Comparison of ENCODE assay signal across 17 cellular contexts in the genomic region with DNA sequence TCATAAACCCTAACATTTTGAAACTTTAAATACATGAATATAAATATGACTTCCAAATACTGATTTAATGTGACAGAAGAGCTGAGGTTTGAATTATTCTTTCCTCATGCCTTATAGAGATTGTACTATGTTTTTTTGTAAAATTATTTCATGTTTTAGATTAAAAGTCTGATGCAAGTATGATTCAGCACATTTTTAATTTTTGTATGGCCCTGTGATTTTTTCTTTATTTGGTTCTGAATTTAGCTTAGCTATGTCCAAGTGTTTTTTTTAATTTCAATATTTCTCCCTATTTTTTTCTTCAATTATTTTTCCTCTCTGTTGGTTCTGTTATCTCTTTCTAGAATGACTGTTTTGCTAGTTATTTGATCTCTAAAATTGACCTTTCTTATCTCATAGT.
DNase-seq lines count a peak whose midpoint lies in the region; ATAC-seq, FAIRE-seq and TF ChIP-seq lines count a peak whose summit lies in the region.
"Had no signal": no experiment of that assay in that cellular context is flagged by ENCODE, and none has a peak within 500 bp of the region (broad histone marks: within the 10 kb centered on the region; RNA-seq: fewer than 3 reads in every experiment).

No MANE protein-coding gene starts in this region.

- H3K9me3 ChIP-seq in SK-N-MC (ENCODE audit: low read depth, low read length), result no peaks in the 10 kb centered on the region
- H3K9me3 ChIP-seq in gastroesophageal sphincter, result no peaks in the 10 kb centered on the region

- CTCF ChIA-PET in activated naive CD4-positive, alpha-beta T cell treated with anti-CD3 and anti-CD28 coated beads for 36 hours (lab: Charles Lee), result no interaction called here

- no peaks in the 10 kb centered on the region for H3K4me1 ChIP-seq in gastroesophageal sphincter

- peak overlapping the region; percentile 56 for H3K27ac Mint-ChIP-seq in activated naive CD4-positive, alpha-beta T cell treated with anti-CD3 and anti-CD28 coated beads for 36 hours
- no peak overlapping the region for H3K27ac Mint-ChIP-seq in nephron progenitor cell
- H3K27ac Mint-ChIP-seq: B cell; CD8-positive, alpha-beta T cell; H9 had no signal

- H3K36me3 ChIP-seq in SK-N-MC (ENCODE audit: insufficient read depth, low read length) (no peaks in the 10 kb centered on the region), gastroesophageal sphincter (no peaks in the 10 kb centered on the region)
- H3K36me3 ChIP-seq: BLaER1 treated with 17β-estradiol and CSF1 and Interleukin-3, amounts not matched to agents 10 nM and 100 nM had no signal

- H3K4me3 ChIP-seq in SK-N-MC, result no peak overlapping the region
- H3K4me3 ChIP-seq in gastroesophageal sphincter, result no peak overlapping the region
- H3K4me3 ChIP-seq: BLaER1 treated with 17β-estradiol and CSF1 and Interleukin-3, amounts not matched to agents 10 nM and 100 nM had no signal

- no peaks in the 10 kb centered on the region for H3K36me3 Mint-ChIP-seq in activated naive CD4-positive, alpha-beta T cell treated with anti-CD3 and anti-CD28 coated beads for 36 hours (ENCODE audit: low read depth)
- peaks cover 18% of the 10 kb centered on the region for H3K36me3 Mint-ChIP-seq in nephron progenitor cell (ENCODE audit: low read depth)
- H3K36me3 Mint-ChIP-seq: CD8-positive, alpha-beta T cell had no signal

- TF ChIP-seq CTCF in nephron progenitor cell (IDR thresholded peaks at IDR 0.05), result no peak
- no peak for TF ChIP-seq CTCF in gastroesophageal sphincter (IDR thresholded peaks at IDR 0.05)

- peak overlapping the region; percentile 35 for H3K27ac ChIP-seq in SK-N-MC
- no peak overlapping the region for H3K27ac ChIP-seq in gastroesophageal sphincter
- H3K27ac ChIP-seq: 22Rv1; BLaER1 treated with 17β-estradiol and CSF1 and Interleukin-3, amounts not matched to agents 10 nM and 100 nM had no signal

- intact Hi-C loops in activated naive CD4-positive, alpha-beta T cell treated with anti-CD3 and anti-CD28 coated beads for 36 hours (cut with micrococcal nuclease), result no loop called here

- TF ChIP-seq EP300 in gastroesophageal sphincter (IDR thresholded peaks at IDR 0.05), result no peak

- no peaks in the 10 kb centered on the region for H3K27me3 Mint-ChIP-seq in activated naive CD4-positive, alpha-beta T cell treated with anti-CD3 and anti-CD28 coated beads for 36 hours (ENCODE audit: low read depth)
- no peaks in the 10 kb centered on the region for H3K27me3 Mint-ChIP-seq in nephron progenitor cell (ENCODE audit: low read depth, poor library complexity)
- H3K27me3 Mint-ChIP-seq: B cell had no signal

- no peak for DNase-seq in activated naive CD4-positive, alpha-beta T cell treated with anti-CD3 and anti-CD28 coated beads for 36 hours
- no peak for DNase-seq in activated naive CD4-positive, alpha-beta T cell treated with anti-CD3 and anti-CD28 coated beads, Interleukin-2, amount 50 U/mL, for 16 hours
- DNase-seq in SK-N-MC (ENCODE audit: low read depth, low spot score) (no peak), nephron progenitor cell (no peak), middle frontal gyrus (ENCODE audit: extremely low spot score, low spot score) (no peak)
- DNase-seq: Calu3; CD8-positive, alpha-beta T cell; DMS79 treated with DMSO at 0.1 percent for 48 hours; GF-D8; H9 had no signal

- TF ChIP-seq POLR2A in gastroesophageal sphincter (IDR thresholded peaks at IDR 0.05), result no peak

- H3K9ac ChIP-seq in SK-N-MC (ENCODE audit: insufficient read length), result no peak overlapping the region
- H3K9ac ChIP-seq: BLaER1 treated with 17β-estradiol and CSF1 and Interleukin-3, amounts not matched to agents 10 nM and 100 nM had no signal

- peak; percentile 24 for FAIRE-seq in colon (lab: Jason Lieb, UNC)
- FAIRE-seq: H1, HTR-8/SVneo had no signal

- no peaks in the 10 kb centered on the region for H3K4me1 Mint-ChIP-seq in activated naive CD4-positive, alpha-beta T cell treated with anti-CD3 and anti-CD28 coated beads for 36 hours (ENCODE audit: low read depth)
- H3K4me1 Mint-ChIP-seq in nephron progenitor cell, result peaks cover 19% of the 10 kb centered on the region
- H3K4me1 Mint-ChIP-seq: B cell had no signal

- no peak overlapping the region for H3K4me3 Mint-ChIP-seq in activated naive CD4-positive, alpha-beta T cell treated with anti-CD3 and anti-CD28 coated beads for 36 hours
- peak overlapping the region; percentile 7 for H3K4me3 Mint-ChIP-seq in nephron progenitor cell
- H3K4me3 Mint-ChIP-seq: B cell; CD8-positive, alpha-beta T cell; H9 had no signal

- H3K9me3 Mint-ChIP-seq in activated naive CD4-positive, alpha-beta T cell treated with anti-CD3 and anti-CD28 coated beads for 36 hours, result peaks cover 5% of the 10 kb centered on the region
- H3K9me3 Mint-ChIP-seq in nephron progenitor cell, result peaks cover 45% of the 10 kb centered on the region
- H3K9me3 Mint-ChIP-seq: CD8-positive, alpha-beta T cell had no signal

- H3K27me3 ChIP-seq in gastroesophageal sphincter, result no peaks in the 10 kb centered on the region
- H3K27me3 ChIP-seq: BLaER1 treated with 17β-estradiol and CSF1 and Interleukin-3, amounts not matched to agents 10 nM and 100 nM had no signal

- no peak for ATAC-seq in gastroesophageal sphincter
- ATAC-seq: CD8-positive, alpha-beta T cell had no signal
